ENCODE assay signal across 1 cellular context in genomic region chr19:572891-573825, GRCh38.
TF ChIP-seq lines count a peak whose summit lies in the region.

No MANE protein-coding gene starts in this region.

TF ChIP-seq in H1, 55 proteins besides CTCF, POLR2A, EP300 and RAD21:
- 0 out of 2 replicates have a peak, but pooled peaks have one; percentile 31 for TF ChIP-seq TAF1 (IDR thresholded peaks at IDR 0.05; ENCODE audit: low read depth, low read length)
- no peak for TF ChIP-seq JUND (IDR thresholded peaks at IDR 0.05; ENCODE audit: low read length)
- TF ChIP-seq SAP30 (IDR thresholded peaks at IDR 0.05; ENCODE audit: insufficient read depth, insufficient replicate concordance, low read length): peak; percentile 39
- TF ChIP-seq PHF8 (conservative IDR thresholded peaks at IDR 0.05; ENCODE audit: low read depth, low read length): peak; percentile 48; the same call in 1 of the 2 replicates
- 0 out of 4 replicates have a peak, but pooled peaks of 1 of the 2 experiments have one; percentile 22 for TF ChIP-seq SIN3A (conservative IDR thresholded peaks at IDR 0.05 in 1 of 2, IDR thresholded peaks at IDR 0.05 in 1 of 2; ENCODE audit: low read depth in 1 of 2, low read length in 2 of 2)
- peak; percentile 64; the same call in 1 of the 2 replicates for TF ChIP-seq CHD2 (IDR thresholded peaks at IDR 0.05; ENCODE audit: low read length)
- peak; percentile 43; the same call in 1 of the 2 replicates for TF ChIP-seq MAX (IDR thresholded peaks at IDR 0.05)
- peak; percentile 11 for TF ChIP-seq KDM4A (IDR thresholded peaks at IDR 0.05; ENCODE audit: low read depth, low read length, severe bottlenecking)
- TF ChIP-seq POU5F1 (IDR thresholded peaks at IDR 0.05; ENCODE audit: low read depth, low read length): no peak
- TF ChIP-seq ASH2L (IDR thresholded peaks at IDR 0.05; ENCODE audit: low read length): peak; percentile 50
